Comparison of ENCODE assay signal across 33 cellular contexts in genomic region chr3:168239287-168239686, GRCh38.
"Had no signal": no experiment of that assay in that cellular context is flagged by ENCODE, and none has a peak within 500 bp of the region (broad histone marks: within the 10 kb centered on the region; RNA-seq: fewer than 3 reads in every experiment).

No MANE protein-coding gene starts in this region.

- H3K9me3 Mint-ChIP-seq: activated CD4-positive, alpha-beta T cell treated with anti-CD3 and anti-CD28 coated beads, Interleukin-2, amount 10 ng/mL, durations not matched to agents 24 days and 14 days; activated CD8-positive, alpha-beta T cell treated with anti-CD3 and anti-CD28 coated beads for 36 hours; activated naive CD4-positive, alpha-beta T cell treated with anti-CD3 and anti-CD28 coated beads, Interleukin-2, amount 10 ng/mL, durations not matched to agents 7 days and 5 days; activated T-helper 2 cell treated with anti-CD3 and anti-CD28 coated beads, Interferon-gamma antibody, Interleukin-2, Interleukin-4, amounts not matched to agents 10 μg/mL and 5 μg/mL and 100 μg/mL, durations not matched to agents 14 hours and 24 hours and 36 hours had no signal

- H3K9ac ChIP-seq: KMS-11 had no signal

- FAIRE-seq: bronchial epithelial cell, RCC 7860, TTC549 had no signal

- H3K4me2 ChIP-seq: KMS-11, PC-9 had no signal

- H3K27ac Mint-ChIP-seq: activated CD4-positive, alpha-beta T cell treated with anti-CD3 and anti-CD28 coated beads, Interleukin-2, amount 10 ng/mL, durations not matched to agents 24 days and 14 days; activated CD8-positive, alpha-beta T cell treated with anti-CD3 and anti-CD28 coated beads for 36 hours; activated naive CD4-positive, alpha-beta T cell treated with anti-CD3 and anti-CD28 coated beads, Interleukin-2, amount 10 ng/mL, durations not matched to agents 7 days and 5 days; activated naive CD8-positive, alpha-beta T cell; activated naive CD8-positive, alpha-beta T cell treated with anti-CD3 and anti-CD28 coated beads, Interleukin-2, amount 50 U/mL, for 24 hours; activated T-helper 2 cell treated with anti-CD3 and anti-CD28 coated beads, Interferon-gamma antibody, Interleukin-2, Interleukin-4, amounts not matched to agents 10 μg/mL and 5 μg/mL and 100 μg/mL, durations not matched to agents 14 hours and 24 hours and 36 hours; brain had no signal

- H3K36me3 Mint-ChIP-seq: activated naive CD4-positive, alpha-beta T cell treated with anti-CD3 and anti-CD28 coated beads, Interleukin-2, amount 10 ng/mL, durations not matched to agents 7 days and 5 days; activated naive CD8-positive, alpha-beta T cell; brain had no signal

- H3K27me3 Mint-ChIP-seq: activated naive CD4-positive, alpha-beta T cell treated with anti-CD3 and anti-CD28 coated beads, Interleukin-2, amount 10 ng/mL, durations not matched to agents 7 days and 5 days; activated naive CD8-positive, alpha-beta T cell had no signal

- H3K27ac ChIP-seq: KMS-11, PC-9, RWPE1 had no signal

- H3K4me3 Mint-ChIP-seq: activated CD4-positive, alpha-beta T cell treated with anti-CD3 and anti-CD28 coated beads, Interleukin-2, amount 10 ng/mL, durations not matched to agents 24 days and 14 days; activated CD8-positive, alpha-beta T cell treated with anti-CD3 and anti-CD28 coated beads for 36 hours; activated naive CD4-positive, alpha-beta T cell treated with anti-CD3 and anti-CD28 coated beads, Interleukin-2, amount 10 ng/mL, durations not matched to agents 7 days and 5 days; activated naive CD8-positive, alpha-beta T cell; activated naive CD8-positive, alpha-beta T cell treated with anti-CD3 and anti-CD28 coated beads, Interleukin-2, amount 50 U/mL, for 24 hours; brain had no signal

- H3K4me3 ChIP-seq: PC-9 had no signal

- ATAC-seq: activated CD8-positive, alpha-beta T cell treated with anti-CD3 and anti-CD28 coated beads for 36 hours; activated naive CD8-positive, alpha-beta T cell treated with anti-CD3 and anti-CD28 coated beads, Interleukin-2, amount 50 U/mL, for 24 hours; Right ventricle myocardium inferior; SK-N-SH treated with all-trans-retinoic acid at 6 μM for 48 hours had no signal

- DNase-seq: activated CD4-positive, alpha-beta T cell treated with anti-CD3 and anti-CD28 coated beads, Interleukin-2, amount 10 ng/mL, durations not matched to agents 24 days and 14 days; activated CD4-positive, alpha-beta T cell treated with anti-CD3 and anti-CD28 coated beads, Interleukin-2, amount 50 U/mL, for 4 hours; activated CD8-positive, alpha-beta T cell treated with anti-CD3 and anti-CD28 coated beads for 36 hours; activated gamma-delta T cell; activated naive CD4-positive, alpha-beta T cell treated with anti-CD3 and anti-CD28 coated beads, Interleukin-2, amount 10 ng/mL, durations not matched to agents 7 days and 5 days; activated naive CD8-positive, alpha-beta T cell treated with anti-CD3 and anti-CD28 coated beads, Interleukin-2, amount 50 U/mL, for 24 hours; activated T-cell treated with anti-CD3 and anti-CD28 coated beads, Interleukin-2, amount 50 U/mL, for 1 hour; anterior cingulate cortex; caudate nucleus; cerebellar nuclear complex; MM.1S; NCI-H1048; NCI-H1105 treated with DMSO at 0.1 percent for 48 hours; NCI-H1436; NCI-H1694; NCI-H1930; NCI-H2081 treated with DMSO at 0.1 percent for 48 hours; NCI-H226; NCI-H446 treated with DMSO at 0.1 percent for 48 hours; NCI-H524; PC-9; SIG-M5; T1000 had no signal

- H3K4me1 Mint-ChIP-seq: activated CD4-positive, alpha-beta T cell treated with anti-CD3 and anti-CD28 coated beads, Interleukin-2, amount 10 ng/mL, durations not matched to agents 24 days and 14 days; activated naive CD4-positive, alpha-beta T cell treated with anti-CD3 and anti-CD28 coated beads, Interleukin-2, amount 10 ng/mL, durations not matched to agents 7 days and 5 days; activated naive CD8-positive, alpha-beta T cell treated with anti-CD3 and anti-CD28 coated beads, Interleukin-2, amount 50 U/mL, for 24 hours had no signal

- H2AFZ ChIP-seq: PC-9 had no signal
